13 cellular contexts compared by ENCODE assay signal in genomic region chr4:158159054-158159717, GRCh38. TPM values are rescaled to one million over a fixed set of nuclear protein-coding genes. Genes with fewer than 3 reads are reported as not detected.
DNase-seq lines count a peak whose midpoint lies in the region; ATAC-seq and TF ChIP-seq lines count a peak whose summit lies in the region.
"Had no signal": no experiment of that assay in that cellular context is flagged by ENCODE, and none has a peak within 500 bp of the region (broad histone marks: within the 10 kb centered on the region; RNA-seq: fewer than 3 reads in every experiment).

No MANE protein-coding gene starts in this region.

- WGBS in suprapubic skin, result 42% methylated on average over 3 of the region's 3 CpGs
- WGBS in transverse colon (ENCODE audit: low coverage in 1 of 2), 2 donors, result 72 to 74% methylated on average over 3 of the region's 3 CpGs

- no peaks in the 10 kb centered on the region for H3K27me3 ChIP-seq in PC-3 (ENCODE audit: low read length)
- no peaks in the 10 kb centered on the region for H3K27me3 ChIP-seq in suprapubic skin
- H3K27me3 ChIP-seq in transverse colon, result no peaks in the 10 kb centered on the region

- TF ChIP-seq POLR2A in suprapubic skin (IDR thresholded peaks at IDR 0.05), result no peak
- TF ChIP-seq POLR2A in transverse colon (IDR thresholded peaks at IDR 0.05), result no peak

- H3K79me2 ChIP-seq in PC-3 (ENCODE audit: low read length), result no peaks in the 10 kb centered on the region

- peak; percentile 53 for ATAC-seq in GM18508 (IDR thresholded peaks at IDR 0.05; ENCODE audit: insufficient read depth, unreplicated experiment)
- ATAC-seq in PC-3, result no peak
- ATAC-seq: K562 had no signal

- peak overlapping the region; percentile 54 for H3K27ac Mint-ChIP-seq in dendritic cell treated with granulocyte-macrophage colony-stimulating factor and Interleukin-4, amounts not matched to agents 40 ng/mL and 50 ng/mL, for 4 days
- no peak overlapping the region for H3K27ac Mint-ChIP-seq in nephron progenitor cell
- H3K27ac Mint-ChIP-seq: activated naive CD4-positive, alpha-beta T cell treated with anti-CD3 and anti-CD28 coated beads, Interleukin-2, amount 50 U/mL, for 72 hours had no signal

- no peak overlapping the region for H3K4me3 ChIP-seq in PC-3 (ENCODE audit: low read length)
- H3K4me3 ChIP-seq in suprapubic skin, result no peak overlapping the region
- H3K4me3 ChIP-seq in transverse colon, result no peak overlapping the region
- H3K4me3 ChIP-seq: K562 had no signal

- no peaks in the 10 kb centered on the region for H4K20me1 ChIP-seq in PC-3 (ENCODE audit: low read length)

- H3F3A ChIP-seq in PC-3 (ENCODE audit: low read length, unreplicated experiment), result no peaks in the 10 kb centered on the region

- H3K9ac ChIP-seq in PC-3 (ENCODE audit: low read length), result no peak overlapping the region

- no peak for TF ChIP-seq CTCF in PC-3 (conservative IDR thresholded peaks at IDR 0.05; ENCODE audit: low read depth, low read length)
- TF ChIP-seq CTCF in suprapubic skin (IDR thresholded peaks at IDR 0.05), result no peak
- TF ChIP-seq CTCF in transverse colon (IDR thresholded peaks at IDR 0.05), result no peak
- no peak for TF ChIP-seq CTCF in nephron progenitor cell (IDR thresholded peaks at IDR 0.05)

- peaks cover 15% of the 10 kb centered on the region; the same call in 1 of the 2 replicates for H3K4me1 ChIP-seq in PC-3 (ENCODE audit: insufficient read depth, low read length)
- H3K4me1 ChIP-seq in suprapubic skin, result peaks cover 36% of the 10 kb centered on the region
- H3K4me1 ChIP-seq in transverse colon, result peaks cover 0 to 42% (median 24%) of the 10 kb centered on the region in 4 donors

- peaks cover 79% of the 10 kb centered on the region for H3K36me3 Mint-ChIP-seq in dendritic cell treated with granulocyte-macrophage colony-stimulating factor and Interleukin-4, amounts not matched to agents 40 ng/mL and 50 ng/mL, for 4 days (ENCODE audit: low read depth)
- no peaks in the 10 kb centered on the region for H3K36me3 Mint-ChIP-seq in nephron progenitor cell (ENCODE audit: low read depth)
- H3K36me3 Mint-ChIP-seq: activated naive CD4-positive, alpha-beta T cell treated with anti-CD3 and anti-CD28 coated beads, Interleukin-2, amount 50 U/mL, for 72 hours had no signal

- no peak overlapping the region for H3K4me3 Mint-ChIP-seq in dendritic cell treated with granulocyte-macrophage colony-stimulating factor and Interleukin-4, amounts not matched to agents 40 ng/mL and 50 ng/mL, for 4 days
- H3K4me3 Mint-ChIP-seq in nephron progenitor cell, result no peak overlapping the region

- peak; percentile 12 for DNase-seq in PC-3
- DNase-seq in non-pigmented ciliary epithelial cell (ENCODE audit: low read depth), result peak; percentile 79
- no peak for DNase-seq in suprapubic skin (ENCODE audit: low spot score in 2 of 2)
- DNase-seq in transverse colon, result no peak
- no peak for DNase-seq in NCI-H446 (lab: John Stamatoyannopoulos, UW)
- no peak for DNase-seq in nephron progenitor cell
- DNase-seq: DMS53, NCI-H748 treated with DMSO at 0.1 percent for 48 hours, WERI-Rb-1 had no signal

- BruUV-seq in PC-3 (replicated peaks; lab: Mats Ljungman, UMichigan), result no TSS peak

- H3K9me3 ChIP-seq in PC-3 (ENCODE audit: low read length) (no peaks in the 10 kb centered on the region), suprapubic skin (no peaks in the 10 kb centered on the region), transverse colon (no peaks in the 10 kb centered on the region)

- H3K4me1 Mint-ChIP-seq in dendritic cell treated with granulocyte-macrophage colony-stimulating factor and Interleukin-4, amounts not matched to agents 40 ng/mL and 50 ng/mL, for 4 days (ENCODE audit: low read depth), result peaks cover 79% of the 10 kb centered on the region
- H3K4me1 Mint-ChIP-seq in nephron progenitor cell, result peaks cover 6% of the 10 kb centered on the region

- intact Hi-C loops in PC-3 (cut with micrococcal nuclease), result no loop called here
- intact Hi-C loops in dendritic cell treated with granulocyte-macrophage colony-stimulating factor and Interleukin-4, amounts not matched to agents 40 ng/mL and 50 ng/mL, for 4 days (cut with micrococcal nuclease), result loop anchor here (5.0 kb wide), 1 partner anchor 37 kb away; no protein-coding TSS in a partner anchor
- intact Hi-C loops in transverse colon (cut with DNase I; ENCODE audit: low total_unique reads), result no loop called here

- TF ChIP-seq EP300 in suprapubic skin (IDR thresholded peaks at IDR 0.05) (no peak), transverse colon (IDR thresholded peaks at IDR 0.05; ENCODE audit: low read depth) (no peak)

- no peak overlapping the region for H3K4me2 ChIP-seq in PC-3 (ENCODE audit: low read length)

- H3K9me3 Mint-ChIP-seq in dendritic cell treated with granulocyte-macrophage colony-stimulating factor and Interleukin-4, amounts not matched to agents 40 ng/mL and 50 ng/mL, for 4 days, result no peaks in the 10 kb centered on the region
- H3K9me3 Mint-ChIP-seq in nephron progenitor cell, result no peaks in the 10 kb centered on the region
- H3K9me3 Mint-ChIP-seq: activated naive CD4-positive, alpha-beta T cell treated with anti-CD3 and anti-CD28 coated beads, Interleukin-2, amount 50 U/mL, for 72 hours had no signal

- in situ Hi-C loops in transverse colon (cut with MboI; ENCODE audit: low pct_ligation_motif_present in 1 of 4, low pct_unique_long_range_greater_than_20kb in 1 of 4, low sequenced_read_pairs in 3 of 4), result loop anchor here in 1 of 4 donors (25.0 kb wide), 1 partner anchor 172 kb away; no protein-coding TSS in a partner anchor

- no peaks in the 10 kb centered on the region for H3K9me2 ChIP-seq in PC-3 (replicated peaks; ENCODE audit: low read length)

- no peaks in the 10 kb centered on the region for H3K36me3 ChIP-seq in PC-3 (ENCODE audit: low read depth, low read length)
- no peaks in the 10 kb centered on the region for H3K36me3 ChIP-seq in suprapubic skin
- H3K36me3 ChIP-seq in transverse colon, result no peaks in the 10 kb centered on the region
- H3K36me3 ChIP-seq: WERI-Rb-1 had no signal

- no peaks in the 10 kb centered on the region for H3K27me3 Mint-ChIP-seq in dendritic cell treated with granulocyte-macrophage colony-stimulating factor and Interleukin-4, amounts not matched to agents 40 ng/mL and 50 ng/mL, for 4 days
- H3K27me3 Mint-ChIP-seq in nephron progenitor cell (ENCODE audit: low read depth, poor library complexity), result no peaks in the 10 kb centered on the region

- POLR2A ChIA-PET in PC-3 (lab: Charles Lee; ENCODE audit: unreplicated experiment), result no interaction called here

- CTCF ChIA-PET in PC-3 (lab: Charles Lee), result no interaction called here

- no peak overlapping the region for H2AFZ ChIP-seq in PC-3 (ENCODE audit: low read length)

- H3K27ac ChIP-seq in PC-3 (ENCODE audit: low read length), result no peak overlapping the region
- H3K27ac ChIP-seq in suprapubic skin, result no peak overlapping the region
- peak overlapping the region in 2 of 4 donors; percentile 11 to 33 for H3K27ac ChIP-seq in transverse colon
- H3K27ac ChIP-seq: WERI-Rb-1 had no signal

RNA-seq across cellular contexts. Expression of gene GASK1B, which starts 13.6 kb away (rescaled TPM):
- total RNA-seq in PC-3 (2014; rRNA removed), result 0.46 and 0.51 TPM in 2 replicates
- 10 to 100 TPM in 1 of 4 donors, 1 to 10 TPM in 3; 4.6 to 12.6 (median 7.6) TPM for total RNA-seq in suprapubic skin
- total RNA-seq in transverse colon, result 10 to 100 TPM in 3 of 4 donors, 1 to 10 TPM in 1; 7.9 to 22.5 (median 14.1) TPM
- total RNA-seq: activated naive CD4-positive, alpha-beta T cell treated with anti-CD3 and anti-CD28 coated beads, Interleukin-2, amount 50 U/mL, for 72 hours had no signal

RNA-seq across cellular contexts. Expression of gene TMEM144, which starts 51.1 kb away (rescaled TPM):
- 5.4 and 5.9 TPM in 2 replicates for total RNA-seq in PC-3 (2014; rRNA removed)
- total RNA-seq in suprapubic skin, result 1 to 10 TPM; 3.7 to 9.3 (median 6.2) TPM
- 10 to 100 TPM in 3 of 4 donors, 1 to 10 TPM in 1; 2.2 to 26.9 (median 21.2) TPM for total RNA-seq in transverse colon

Comparison
In these comparisons a context has a peak if more than half of its experiments do, and no peak if none do; other contexts are left out.
1. DNase-seq: peak in PC-3 (single experiment) and non-pigmented ciliary epithelial cell (single experiment); none in suprapubic skin (0 of 2), transverse colon (single experiment), NCI-H446 (0 of 2) and nephron progenitor cell (single experiment).